11 cellular contexts compared by ENCODE assay signal in the genomic region with DNA sequence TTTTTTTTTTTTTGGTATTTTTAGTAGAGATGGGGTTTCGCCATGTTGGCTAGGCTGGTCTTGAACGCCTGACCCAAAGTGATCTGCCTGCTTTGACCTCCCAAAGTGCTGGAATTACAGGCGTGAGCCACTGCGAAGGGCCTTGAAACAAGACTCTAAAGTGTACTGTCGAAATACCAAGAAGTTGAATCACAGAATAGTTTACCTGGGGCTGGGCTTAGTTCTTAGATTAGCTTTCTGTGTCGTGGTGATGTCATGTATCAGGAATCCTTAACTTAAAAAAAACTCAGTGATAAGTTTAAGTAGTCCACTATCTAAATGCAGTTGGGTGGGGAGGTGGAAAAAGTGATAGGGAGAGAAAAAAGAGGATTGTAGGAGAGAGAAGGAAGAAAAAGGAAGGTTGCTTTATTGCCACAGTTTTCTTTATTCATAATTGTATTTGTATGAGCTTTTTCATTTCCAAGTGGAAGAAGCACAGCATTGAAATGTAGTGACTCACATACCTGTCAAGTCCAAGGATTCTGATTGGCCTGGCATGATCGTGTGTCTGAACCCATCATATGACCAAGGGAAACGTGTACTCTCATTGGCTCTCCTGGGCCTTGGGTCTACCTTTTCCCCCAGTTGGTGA. TPM values are rescaled to one million over a fixed set of nuclear protein-coding genes. Genes with fewer than 3 reads are reported as not detected.
A peak's percentile ranks its signal among the peaks of the same experiment; 100 is the strongest.
DNase-seq lines count a peak whose midpoint lies in the region; ATAC-seq and TF ChIP-seq lines count a peak whose summit lies in the region.
"Had no signal": no experiment of that assay in that cellular context is flagged by ENCODE, and none has a peak within 500 bp of the region (broad histone marks: within the 10 kb centered on the region; RNA-seq: fewer than 3 reads in every experiment).

No MANE protein-coding gene starts in this region.

- ATAC-seq in GM18870 (IDR thresholded peaks at IDR 0.05; ENCODE audit: unreplicated experiment): no peak
- ATAC-seq: activated naive CD4-positive, alpha-beta T cell treated with anti-CD3 and anti-CD28 coated beads, Interleukin-2, amount 50 U/mL, for 72 hours had no signal

- WGBS in HUES64: 70% methylated on average over 8 of the region's 8 CpGs

- H3K27ac ChIP-seq in HUES64 (ENCODE audit: low read depth, low read length): peak overlapping the region; percentile 11; the same call in 1 of the 2 replicates

- H3K4me1 ChIP-seq in HUES64 (ENCODE audit: insufficient read depth, low read length): peaks cover 52% of the 10 kb centered on the region

- DNase-seq in AG08395 (ENCODE audit: low spot score) (peak; percentile 17), cardiac fibroblast (ENCODE audit: low read depth in 2 of 2) (peak; percentile 87 to 94), lung microvascular endothelial cell (ENCODE audit: low read depth in 2 of 2) (peak; percentile 38 to 85), NCI-H1930 (lab: John Stamatoyannopoulos, UW) (no peak), NCI-H82 (lab: John Stamatoyannopoulos, UW) (no peak)
- no peak for DNase-seq in activated CD4-positive, alpha-beta T cell treated with anti-CD3 and anti-CD28 coated beads for 4 hours
- DNase-seq: DMS79 treated with DMSO at 0.1 percent for 48 hours, T-helper 1 cell had no signal

- H3K9me3 ChIP-seq in HUES64 (ENCODE audit: insufficient read depth, low read depth, low read length): no peaks in the 10 kb centered on the region

- H3K27me3 ChIP-seq in HUES64 (ENCODE audit: insufficient read depth, low read length): no peaks in the 10 kb centered on the region

- H3K4me3 ChIP-seq in HUES64 (ENCODE audit: low read length): no peak overlapping the region
- H3K4me3 ChIP-seq in cardiac fibroblast (replicated peaks in 1 of 2; ENCODE audit: low read depth in 2 of 2, low read length in 2 of 2): no peak overlapping the region

- TF ChIP-seq CTCF in cardiac fibroblast (IDR thresholded peaks at IDR 0.05; ENCODE audit: low read depth, low read length): no peak

- no peaks in the 10 kb centered on the region for H3K36me3 ChIP-seq in HUES64 (ENCODE audit: insufficient read depth, low read length)

- H3K9ac ChIP-seq in HUES64 (ENCODE audit: low read depth, low read length): peak overlapping the region; percentile 41; the same call in 1 of the 2 replicates

RNA-seq across cellular contexts. Expression of a gene that starts 13.4 kb away (rescaled TPM):
- polyA plus RNA-seq in HUES64 (2013, experiment 1 of 2): 46.9 TPM
- 48.3 TPM for polyA plus RNA-seq in HUES64 (2013, experiment 2 of 2)
- 35.3 and 40.5 TPM in 2 replicates for total RNA-seq in lung microvascular endothelial cell

RNA-seq across cellular contexts. Expression of a gene that starts 14.2 kb away (rescaled TPM):
- 17.1 TPM for polyA plus RNA-seq in HUES64 (2013, experiment 1 of 2)
- 25.3 TPM for polyA plus RNA-seq in HUES64 (2013, experiment 2 of 2)
- 18.7 and 24.6 TPM in 2 replicates for total RNA-seq in lung microvascular endothelial cell

Comparison
In these comparisons a context has a peak if more than half of its experiments do, and no peak if none do; other contexts are left out.
1. DNase-seq: peak in AG08395 (single experiment), cardiac fibroblast (2 of 2) and lung microvascular endothelial cell (2 of 2); none in activated CD4-positive, alpha-beta T cell treated with anti-CD3 and anti-CD28 coated beads for 4 hours (0 of 2), NCI-H1930 (0 of 2) and NCI-H82 (single experiment).